ENCODE assay signal across 9 cellular contexts in genomic region chr20:10427060-10427692, GRCh38. TPM values are rescaled to one million over a fixed set of nuclear protein-coding genes. Genes with fewer than 3 reads are reported as not detected.
DNase-seq lines count a peak whose midpoint lies in the region; ATAC-seq and TF ChIP-seq lines count a peak whose summit lies in the region.
"Had no signal": no experiment of that assay in that cellular context is flagged by ENCODE, and none has a peak within 500 bp of the region (broad histone marks: within the 10 kb centered on the region; RNA-seq: fewer than 3 reads in every experiment).

No MANE protein-coding gene starts in this region.

- 12 to 24% (median 19%) methylated on average over 3 of the region's 3 CpGs for WGBS in stomach, 5 donors

- peak in 2 of 4 experiments; percentile 36 to 48 for ATAC-seq in T-cell (replicated peaks in 1 of 4)
- peak; percentile 67 for ATAC-seq in left lung
- ATAC-seq in GM19035 (IDR thresholded peaks at IDR 0.05; ENCODE audit: unreplicated experiment) = no peak

- no peak for TF ChIP-seq POLR2A in stomach (IDR thresholded peaks at IDR 0.05)

- H3K27ac ChIP-seq in left lung = no peak overlapping the region
- H3K27ac ChIP-seq in stomach = no peak overlapping the region

- peaks cover 8% of the 10 kb centered on the region for H3K36me3 Mint-ChIP-seq in T-cell

- H3K4me1 ChIP-seq in left lung = peaks cover 0 to 29% of the 10 kb centered on the region in 2 donors
- peaks cover 11 to 67% (median 38%) of the 10 kb centered on the region in 4 donors for H3K4me1 ChIP-seq in stomach

- H3K27me3 ChIP-seq in left lung = no peaks in the 10 kb centered on the region
- H3K27me3 ChIP-seq in stomach = no peaks in the 10 kb centered on the region

- in situ Hi-C loops in G401 (cut with HindIII; ENCODE audit: low sequenced_read_pairs) = no loop called here

- no peaks in the 10 kb centered on the region for H3K36me3 ChIP-seq in left lung
- peaks cover 0 to 4% (median 2%) of the 10 kb centered on the region in 4 donors for H3K36me3 ChIP-seq in stomach

- no peak overlapping the region for H3K27ac Mint-ChIP-seq in T-cell
- H3K27ac Mint-ChIP-seq: activated naive CD8-positive, alpha-beta T cell; stimulated activated naive CD8-positive, alpha-beta T cell treated with anti-CD3 and anti-CD28 coated beads, Interleukin-15, Interleukin-2, amounts not matched to agents 100 ng/mL and 50 ng/mL, for 24 hours had no signal

- TF ChIP-seq EP300 in stomach (IDR thresholded peaks at IDR 0.05) = no peak

- no peak overlapping the region for H3K4me3 Mint-ChIP-seq in T-cell
- H3K4me3 Mint-ChIP-seq: activated naive CD8-positive, alpha-beta T cell; stimulated activated naive CD8-positive, alpha-beta T cell treated with anti-CD3 and anti-CD28 coated beads, Interleukin-15, Interleukin-2, amounts not matched to agents 100 ng/mL and 50 ng/mL, for 24 hours had no signal

- no peaks in the 10 kb centered on the region for H3K9me3 Mint-ChIP-seq in T-cell
- H3K9me3 Mint-ChIP-seq: stimulated activated naive CD8-positive, alpha-beta T cell treated with anti-CD3 and anti-CD28 coated beads, Interleukin-15, Interleukin-2, amounts not matched to agents 100 ng/mL and 50 ng/mL, for 24 hours had no signal

- H3K4me3 ChIP-seq in left lung (no peak overlapping the region), stomach (no peak overlapping the region)

- intact Hi-C loops in left lung (cut with DNase I) = loop anchor here in 1 of 2 donors (10.0 kb wide), 1 partner anchor 452 kb away; no protein-coding TSS in a partner anchor
- intact Hi-C loops in stomach (cut with DNase I; ENCODE audit: low total_unique reads) = no loop called here

- H3K4me1 Mint-ChIP-seq in T-cell = peaks cover 47 to 55% (median 50%) of the 10 kb centered on the region in 3 donors

- no peaks in the 10 kb centered on the region for H3K27me3 Mint-ChIP-seq in T-cell
- H3K27me3 Mint-ChIP-seq: activated naive CD8-positive, alpha-beta T cell; stimulated activated naive CD8-positive, alpha-beta T cell treated with anti-CD3 and anti-CD28 coated beads, Interleukin-15, Interleukin-2, amounts not matched to agents 100 ng/mL and 50 ng/mL, for 24 hours had no signal

- CTCF ChIA-PET in T-cell (lab: Charles Lee) = interaction anchor here (0.6 to 2.9 kb wide), 16 partner anchors 8 to 451 kb away, joined by 3 to 25 read pairs (median 4); partner anchors contain the start of gene SLX4IP (in 1 of the 2)

- POLR2A ChIA-PET in T-cell (lab: Charles Lee) = interaction anchor here in 1 of 2 donors (0.6 to 0.7 kb wide), 3 partner anchors 9 to 43 kb away, joined by 4 to 7 read pairs (median 4); no protein-coding TSS in a partner anchor

- H3K9me3 ChIP-seq in left lung (no peaks in the 10 kb centered on the region), stomach (no peaks in the 10 kb centered on the region)

- DNase-seq in G401 (ENCODE audit: low spot score) = peak; percentile 82
- DNase-seq in LoVo (ENCODE audit: low spot score) = peak; percentile 31
- DNase-seq in T-cell = peak in 25 of 34 experiments; percentile 9 to 53 (median 38)
- DNase-seq in cerebellum (ENCODE audit: low spot score) = peak; percentile 67
- peak in 1 of 2 donors; percentile 47 for DNase-seq in left lung
- peak; percentile 60 for DNase-seq in stomach

- peak; percentile 60 to 66 for TF ChIP-seq CTCF in left lung (IDR thresholded peaks at IDR 0.05)
- TF ChIP-seq CTCF in stomach (IDR thresholded peaks at IDR 0.05) = peak in 5 of 7 experiments; percentile 57 to 72 (median 63)

RNA-seq across cellular contexts. Expression of gene MKKS, which starts 6.8 kb away (rescaled TPM):
- 8.8 and 9.2 TPM in 2 replicates for total RNA-seq in G401 (2014; rRNA removed; shearing (Covaris generic))
- 10 to 100 TPM in 3 of 5 donors, 1 to 10 TPM in 2; 5.1 to 13.5 (median 11.9) TPM for total RNA-seq in T-cell
- total RNA-seq in cerebellum = 21.5 TPM
- total RNA-seq in left lung = 10 to 100 TPM; 13.8 to 19.2 TPM
- 10 to 100 TPM in 3 of 5 donors, 1 to 10 TPM in 2; 6.1 to 13.8 (median 10.5) TPM for total RNA-seq in stomach
- 10 to 100 TPM; 12.4 to 18.6 (median 17.9) TPM for polyA plus RNA-seq in stomach

RNA-seq across cellular contexts. Expression of gene SLX4IP, which starts 7.9 kb away (rescaled TPM):
- 1.0 and 2.7 TPM in 2 replicates for total RNA-seq in G401 (2014; rRNA removed; shearing (Covaris generic))
- total RNA-seq in T-cell = 1 to 10 TPM; 4.2 to 5.9 (median 5.2) TPM
- 11.4 TPM for total RNA-seq in cerebellum
- 1 to 10 TPM; 6.0 to 6.9 TPM for total RNA-seq in left lung
- 1 to 10 TPM; 1.4 to 4.6 (median 3.0) TPM for total RNA-seq in stomach
- polyA plus RNA-seq in stomach = 1 to 10 TPM in 2 of 3 donors, under 1 TPM in 1; 1.00 to 2.8 (median 1.1) TPM
